In the genomic region with DNA sequence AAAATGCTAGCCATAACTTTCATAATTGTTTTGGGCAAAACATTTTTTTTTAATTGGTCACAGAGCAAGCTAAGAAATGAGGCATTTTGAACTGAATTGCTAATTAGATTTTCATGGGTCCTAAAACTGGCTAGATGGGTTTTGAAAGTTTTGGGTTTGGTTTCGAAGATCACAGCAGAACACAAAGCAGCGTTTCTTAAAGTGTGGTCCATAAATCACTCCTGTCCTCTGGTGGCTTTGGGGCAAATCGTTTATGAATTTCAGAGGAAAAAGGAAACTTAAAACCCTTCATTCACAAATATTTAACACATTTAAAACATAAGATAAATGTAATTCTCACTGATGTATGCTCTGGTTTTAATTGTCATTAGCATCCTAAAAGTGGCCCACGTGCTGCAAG, we compare ENCODE assay signal across 1 cellular context.
TF ChIP-seq lines count a peak whose summit lies in the region.

No MANE protein-coding gene starts in this region.

TF ChIP-seq in H1, 55 proteins besides CTCF, POLR2A, EP300 and RAD21:
- TF ChIP-seq HDAC6 (IDR thresholded peaks at IDR 0.05; ENCODE audit: low read depth, low read length) (no peak), NANOG (IDR thresholded peaks at IDR 0.05; ENCODE audit: insufficient read depth, low read depth, low read length, poor library complexity, severe bottlenecking) (no peak), CTBP2 (IDR thresholded peaks at IDR 0.05; ENCODE audit: borderline replicate concordance, insufficient read depth, insufficient read length, low read length) (no peak), CHD1 (IDR thresholded peaks at IDR 0.05; ENCODE audit: low read depth, low read length) (no peak), BACH1 (IDR thresholded peaks at IDR 0.05; ENCODE audit: low read length) (no peak), KDM5A (IDR thresholded peaks at IDR 0.05; ENCODE audit: low read length) (no peak), E2F6 (IDR thresholded peaks at IDR 0.05) (no peak), MAFK (IDR thresholded peaks at IDR 0.05; ENCODE audit: low read depth, low read length) (no peak), BRCA1 (IDR thresholded peaks at IDR 0.05; ENCODE audit: low read depth, low read length) (no peak), TCF12 (IDR thresholded peaks at IDR 0.05; ENCODE audit: low read depth, low read length) (no peak), GTF2F1 (IDR thresholded peaks at IDR 0.05; ENCODE audit: borderline replicate concordance, low read depth, low read length) (no peak), SIX5 (IDR thresholded peaks at IDR 0.05; ENCODE audit: low read depth, low read length) (no peak), POLR2AphosphoS5 (IDR thresholded peaks at IDR 0.05; ENCODE audit: low read depth, low read length) (no peak), CEBPB (IDR thresholded peaks at IDR 0.05; ENCODE audit: low read depth, low read length) (no peak), CREB1 (IDR thresholded peaks at IDR 0.05) (no peak), ZNF274 (IDR thresholded peaks at IDR 0.05; ENCODE audit: borderline replicate concordance, extremely low read depth, low read length) (no peak), SIN3A (conservative IDR thresholded peaks at IDR 0.05 in 1 of 2, IDR thresholded peaks at IDR 0.05 in 1 of 2; ENCODE audit: low read depth in 1 of 2, low read length in 2 of 2) (no peak)
- TF ChIP-seq, protein P1, sequence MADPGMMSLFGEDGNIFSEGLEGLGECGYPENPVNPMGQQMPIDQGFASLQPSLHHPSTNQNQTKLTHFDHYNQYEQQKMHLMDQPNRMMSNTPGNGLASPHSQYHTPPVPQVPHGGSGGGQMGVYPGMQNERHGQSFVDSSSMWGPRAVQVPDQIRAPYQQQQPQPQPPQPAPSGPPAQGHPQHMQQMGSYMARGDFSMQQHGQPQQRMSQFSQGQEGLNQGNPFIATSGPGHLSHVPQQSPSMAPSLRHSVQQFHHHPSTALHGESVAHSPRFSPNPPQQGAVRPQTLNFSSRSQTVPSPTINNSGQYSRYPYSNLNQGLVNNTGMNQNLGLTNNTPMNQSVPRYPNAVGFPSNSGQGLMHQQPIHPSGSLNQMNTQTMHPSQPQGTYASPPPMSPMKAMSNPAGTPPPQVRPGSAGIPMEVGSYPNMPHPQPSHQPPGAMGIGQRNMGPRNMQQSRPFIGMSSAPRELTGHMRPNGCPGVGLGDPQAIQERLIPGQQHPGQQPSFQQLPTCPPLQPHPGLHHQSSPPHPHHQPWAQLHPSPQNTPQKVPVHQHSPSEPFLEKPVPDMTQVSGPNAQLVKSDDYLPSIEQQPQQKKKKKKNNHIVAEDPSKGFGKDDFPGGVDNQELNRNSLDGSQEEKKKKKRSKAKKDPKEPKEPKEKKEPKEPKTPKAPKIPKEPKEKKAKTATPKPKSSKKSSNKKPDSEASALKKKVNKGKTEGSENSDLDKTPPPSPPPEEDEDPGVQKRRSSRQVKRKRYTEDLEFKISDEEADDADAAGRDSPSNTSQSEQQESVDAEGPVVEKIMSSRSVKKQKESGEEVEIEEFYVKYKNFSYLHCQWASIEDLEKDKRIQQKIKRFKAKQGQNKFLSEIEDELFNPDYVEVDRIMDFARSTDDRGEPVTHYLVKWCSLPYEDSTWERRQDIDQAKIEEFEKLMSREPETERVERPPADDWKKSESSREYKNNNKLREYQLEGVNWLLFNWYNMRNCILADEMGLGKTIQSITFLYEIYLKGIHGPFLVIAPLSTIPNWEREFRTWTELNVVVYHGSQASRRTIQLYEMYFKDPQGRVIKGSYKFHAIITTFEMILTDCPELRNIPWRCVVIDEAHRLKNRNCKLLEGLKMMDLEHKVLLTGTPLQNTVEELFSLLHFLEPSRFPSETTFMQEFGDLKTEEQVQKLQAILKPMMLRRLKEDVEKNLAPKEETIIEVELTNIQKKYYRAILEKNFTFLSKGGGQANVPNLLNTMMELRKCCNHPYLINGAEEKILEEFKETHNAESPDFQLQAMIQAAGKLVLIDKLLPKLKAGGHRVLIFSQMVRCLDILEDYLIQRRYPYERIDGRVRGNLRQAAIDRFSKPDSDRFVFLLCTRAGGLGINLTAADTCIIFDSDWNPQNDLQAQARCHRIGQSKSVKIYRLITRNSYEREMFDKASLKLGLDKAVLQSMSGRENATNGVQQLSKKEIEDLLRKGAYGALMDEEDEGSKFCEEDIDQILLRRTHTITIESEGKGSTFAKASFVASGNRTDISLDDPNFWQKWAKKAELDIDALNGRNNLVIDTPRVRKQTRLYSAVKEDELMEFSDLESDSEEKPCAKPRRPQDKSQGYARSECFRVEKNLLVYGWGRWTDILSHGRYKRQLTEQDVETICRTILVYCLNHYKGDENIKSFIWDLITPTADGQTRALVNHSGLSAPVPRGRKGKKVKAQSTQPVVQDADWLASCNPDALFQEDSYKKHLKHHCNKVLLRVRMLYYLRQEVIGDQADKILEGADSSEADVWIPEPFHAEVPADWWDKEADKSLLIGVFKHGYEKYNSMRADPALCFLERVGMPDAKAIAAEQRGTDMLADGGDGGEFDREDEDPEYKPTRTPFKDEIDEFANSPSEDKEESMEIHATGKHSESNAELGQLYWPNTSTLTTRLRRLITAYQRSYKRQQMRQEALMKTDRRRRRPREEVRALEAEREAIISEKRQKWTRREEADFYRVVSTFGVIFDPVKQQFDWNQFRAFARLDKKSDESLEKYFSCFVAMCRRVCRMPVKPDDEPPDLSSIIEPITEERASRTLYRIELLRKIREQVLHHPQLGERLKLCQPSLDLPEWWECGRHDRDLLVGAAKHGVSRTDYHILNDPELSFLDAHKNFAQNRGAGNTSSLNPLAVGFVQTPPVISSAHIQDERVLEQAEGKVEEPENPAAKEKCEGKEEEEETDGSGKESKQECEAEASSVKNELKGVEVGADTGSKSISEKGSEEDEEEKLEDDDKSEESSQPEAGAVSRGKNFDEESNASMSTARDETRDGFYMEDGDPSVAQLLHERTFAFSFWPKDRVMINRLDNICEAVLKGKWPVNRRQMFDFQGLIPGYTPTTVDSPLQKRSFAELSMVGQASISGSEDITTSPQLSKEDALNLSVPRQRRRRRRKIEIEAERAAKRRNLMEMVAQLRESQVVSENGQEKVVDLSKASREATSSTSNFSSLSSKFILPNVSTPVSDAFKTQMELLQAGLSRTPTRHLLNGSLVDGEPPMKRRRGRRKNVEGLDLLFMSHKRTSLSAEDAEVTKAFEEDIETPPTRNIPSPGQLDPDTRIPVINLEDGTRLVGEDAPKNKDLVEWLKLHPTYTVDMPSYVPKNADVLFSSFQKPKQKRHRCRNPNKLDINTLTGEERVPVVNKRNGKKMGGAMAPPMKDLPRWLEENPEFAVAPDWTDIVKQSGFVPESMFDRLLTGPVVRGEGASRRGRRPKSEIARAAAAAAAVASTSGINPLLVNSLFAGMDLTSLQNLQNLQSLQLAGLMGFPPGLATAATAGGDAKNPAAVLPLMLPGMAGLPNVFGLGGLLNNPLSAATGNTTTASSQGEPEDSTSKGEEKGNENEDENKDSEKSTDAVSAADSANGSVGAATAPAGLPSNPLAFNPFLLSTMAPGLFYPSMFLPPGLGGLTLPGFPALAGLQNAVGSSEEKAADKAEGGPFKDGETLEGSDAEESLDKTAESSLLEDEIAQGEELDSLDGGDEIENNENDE (IDR thresholded peaks at IDR 0.05; ENCODE audit: insufficient replicate concordance, low read length), result no peak
- TF ChIP-seq, protein P2, sequence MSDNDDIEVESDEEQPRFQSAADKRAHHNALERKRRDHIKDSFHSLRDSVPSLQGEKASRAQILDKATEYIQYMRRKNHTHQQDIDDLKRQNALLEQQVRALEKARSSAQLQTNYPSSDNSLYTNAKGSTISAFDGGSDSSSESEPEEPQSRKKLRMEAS (IDR thresholded peaks at IDR 0.05), result no peak
